ENCODE assay signal across 27 cellular contexts in the genomic region with DNA sequence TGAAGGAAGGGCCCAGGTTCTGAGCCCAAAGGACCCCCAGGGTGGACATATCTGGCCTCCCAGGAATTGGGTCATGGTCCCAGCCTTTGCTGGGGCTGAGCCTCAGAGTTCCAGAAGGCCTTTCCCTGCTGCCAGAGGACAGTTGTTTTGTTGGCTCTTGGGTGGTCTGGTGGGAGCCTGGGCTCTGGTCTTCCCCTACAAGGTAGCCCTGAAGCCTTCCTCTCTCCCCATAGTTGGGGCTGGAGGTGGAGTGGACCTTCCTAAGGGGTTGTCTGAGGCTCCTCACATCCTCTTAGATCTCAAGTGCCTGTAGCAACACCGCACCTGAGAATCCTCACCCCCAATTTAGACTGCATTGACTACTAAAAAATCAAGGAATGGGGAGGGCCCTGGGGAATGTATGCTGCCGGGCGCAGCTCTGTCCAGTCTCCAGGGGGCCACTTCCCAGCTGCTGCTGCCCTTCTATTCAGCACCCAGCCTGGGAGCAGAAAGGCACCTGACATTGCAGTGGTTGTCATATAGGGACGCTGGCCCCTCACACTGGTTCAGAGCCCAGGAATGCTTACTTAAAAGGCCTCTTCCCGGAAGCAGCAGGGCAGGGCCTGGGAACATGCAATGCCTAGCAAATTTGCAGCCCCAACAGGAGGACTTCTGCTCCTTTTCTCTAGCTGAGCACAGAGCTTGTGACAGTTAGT.
"Had no signal": no experiment of that assay in that cellular context is flagged by ENCODE, and none has a peak within 500 bp of the region (broad histone marks: within the 10 kb centered on the region; RNA-seq: fewer than 3 reads in every experiment).

No MANE protein-coding gene starts in this region.

- DNase-seq: activated CD4-positive, alpha-beta T cell treated with anti-CD3 and anti-CD28 coated beads for 4 hours; activated CD4-positive, alpha-beta T cell treated with anti-CD3 and anti-CD28 coated beads, Interleukin-2, amount 50 U/mL, for 4 hours; activated naive CD4-positive, alpha-beta T cell treated with Interleukin-2 at 50 U/mL for 16 hours; activated T-cell treated with anti-CD3 and anti-CD28 coated beads for 4 hours; anterior cingulate cortex; body of pancreas; cerebellar nuclear complex; cortex of kidney; effector memory CD8-positive, alpha-beta T cell; erythroblast; gastrocnemius medialis; glutamatergic neuron; left colon; midbrain; naive thymus-derived CD4-positive, alpha-beta T cell; occipital lobe; stimulated activated CD4-positive, alpha-beta T cell treated with anti-CD3 and anti-CD28 coated beads, Interleukin-2, amount 100 ng/mL, for 48 hours; substantia nigra had no signal

- H3K27me3 ChIP-seq: body of pancreas, cardiac muscle cell, gastrocnemius medialis, right atrium auricular region, vagina had no signal

- FAIRE-seq: keratinocyte had no signal

- H3K27ac ChIP-seq: body of pancreas, cardiac muscle cell, gastrocnemius medialis, parathyroid adenoma, right atrium auricular region, vagina, VCaP had no signal

- H3K36me3 ChIP-seq: cardiac muscle cell, gastrocnemius medialis, right atrium auricular region, vagina had no signal

- H3K9me3 ChIP-seq: body of pancreas, gastrocnemius medialis, right atrium auricular region, vagina had no signal

- H2AFZ ChIP-seq: parathyroid adenoma had no signal

- H3K4me3 Mint-ChIP-seq: activated naive CD8-positive, alpha-beta T cell; activated T-cell treated with anti-CD3 and anti-CD28 coated beads, Interleukin-2, amount 50 U/mL, for 72 hours; effector memory CD8-positive, alpha-beta T cell; naive thymus-derived CD4-positive, alpha-beta T cell; type B pancreatic cell had no signal

- H3K27me3 Mint-ChIP-seq: activated naive CD8-positive, alpha-beta T cell; effector memory CD8-positive, alpha-beta T cell; naive thymus-derived CD4-positive, alpha-beta T cell; type B pancreatic cell had no signal

- H3K4me1 ChIP-seq: body of pancreas, gastrocnemius medialis, parathyroid adenoma, right atrium auricular region, vagina had no signal

- H3K27ac Mint-ChIP-seq: activated naive CD8-positive, alpha-beta T cell; activated T-cell treated with anti-CD3 and anti-CD28 coated beads, Interleukin-2, amount 50 U/mL, for 72 hours; effector memory CD8-positive, alpha-beta T cell; type B pancreatic cell had no signal

- H3K4me3 ChIP-seq: body of pancreas, cardiac muscle cell, gastrocnemius medialis, right atrium auricular region, vagina had no signal

- H3K36me3 Mint-ChIP-seq: activated naive CD8-positive, alpha-beta T cell; type B pancreatic cell had no signal

- ATAC-seq: body of pancreas; effector memory CD8-positive, alpha-beta T cell; gastrocnemius medialis; left colon; naive thymus-derived CD4-positive, alpha-beta T cell had no signal

- H3K9ac ChIP-seq: parathyroid adenoma had no signal

- H3K79me2 ChIP-seq: parathyroid adenoma had no signal

- H3K9me3 Mint-ChIP-seq: activated T-cell treated with anti-CD3 and anti-CD28 coated beads, Interleukin-2, amount 50 U/mL, for 72 hours; effector memory CD8-positive, alpha-beta T cell; naive thymus-derived CD4-positive, alpha-beta T cell; type B pancreatic cell had no signal
